ENCODE assay signal across 29 cellular contexts in genomic region chr10:129483427-129484010, GRCh38. TPM values are rescaled to one million over a fixed set of nuclear protein-coding genes. Genes with fewer than 3 reads are reported as not detected.
A peak's percentile ranks its signal among the peaks of the same experiment; 100 is the strongest.
DNase-seq lines count a peak whose midpoint lies in the region; ATAC-seq and TF ChIP-seq lines count a peak whose summit lies in the region.
"Had no signal": no experiment of that assay in that cellular context is flagged by ENCODE, and none has a peak within 500 bp of the region (broad histone marks: within the 10 kb centered on the region; RNA-seq: fewer than 3 reads in every experiment).

No MANE protein-coding gene starts in this region.

- no peaks in the 10 kb centered on the region for H3K27me3 ChIP-seq in adipocyte (replicated peaks; ENCODE audit: control insufficient read depth, insufficient read depth, low read length)
- no peaks in the 10 kb centered on the region for H3K27me3 ChIP-seq in left lung
- H3K27me3 ChIP-seq: colonic mucosa, heart right ventricle, stomach, thyroid gland, vagina had no signal

- no peaks in the 10 kb centered on the region for H3K4me1 ChIP-seq in adipocyte (ENCODE audit: control insufficient read depth, insufficient read depth, low read length)
- H3K4me1 ChIP-seq in left lung, result no peaks in the 10 kb centered on the region
- H3K4me1 ChIP-seq: colonic mucosa, HAP-1, parathyroid adenoma, stomach, vagina had no signal

- ATAC-seq in left lung, result no peak
- ATAC-seq: heart right ventricle had no signal

- in situ Hi-C loops in Caki2 (cut with HindIII; ENCODE audit: low pct_unique_long_range_greater_than_20kb, low sequenced_read_pairs), result no loop called here

- DNase-seq in Caki2 (ENCODE audit: low read depth), result peak; percentile 28
- peak; percentile 27 to 56 for DNase-seq in Kasumi-1 (lab: John Stamatoyannopoulos, UW)
- DNase-seq in adipocyte (ENCODE audit: low read depth), result no peak
- DNase-seq in fibroblast of mammary gland (ENCODE audit: low read depth), result peak; percentile 13
- DNase-seq in left lung, result no peak
- DNase-seq in stimulated activated CD4-positive, alpha-beta T cell treated with anti-CD3 and anti-CD28 coated beads, Interleukin-2, amount 100 ng/mL, for 48 hours, result no peak
- DNase-seq in activated CD4-positive, CD25-positive, alpha-beta regulatory T cell treated with anti-CD3 and anti-CD28 coated beads, Interleukin-2, amount 50 U/mL, for 72 hours, result no peak
- DNase-seq in foreskin melanocyte, result no peak
- DNase-seq: activated CD4-positive, alpha-beta T cell treated with anti-CD3 and anti-CD28 coated beads for 48 hours; activated CD8-positive, alpha-beta memory T cell treated with anti-CD3 and anti-CD28 coated beads for 24 hours; activated T-cell treated with anti-CD3 and anti-CD28 coated beads for 4 hours; colonic mucosa; DMS153; effector CD8-positive, alpha-beta T cell; heart right ventricle; kidney; NCI-H1105 treated with DMSO at 0.1 percent for 48 hours; NCI-H187 treated with DMSO at 0.1 percent for 48 hours; NCI-H524 treated with DMSO at 0.1 percent for 48 hours; NK-92 treated with Interleukin-12 subunit alpha and Interleukin-12 subunit beta, amount 100 ng/mL, for 24 hours; SHP77 treated with DMSO at 0.1 percent for 48 hours; stimulated activated CD4-positive, alpha-beta T cell treated with anti-CD3 and anti-CD28 coated beads, Interleukin-2, amount 100 ng/mL, for 24 hours; stomach; thyroid gland had no signal

- H3K36me3 ChIP-seq in adipocyte (ENCODE audit: control insufficient read depth, insufficient read depth, low read length, severe bottlenecking) (peaks cover 4% of the 10 kb centered on the region), left lung (no peaks in the 10 kb centered on the region)
- H3K36me3 ChIP-seq: colonic mucosa, HAP-1, heart right ventricle, stomach, thyroid gland, vagina had no signal

- no peak overlapping the region for H3K9ac ChIP-seq in adipocyte (ENCODE audit: low read length)
- H3K9ac ChIP-seq: parathyroid adenoma had no signal

- no peak overlapping the region for H3K27ac ChIP-seq in left lung
- H3K27ac ChIP-seq: colonic mucosa, heart right ventricle, parathyroid adenoma, stomach, thyroid gland, vagina, VCaP had no signal

- peaks cover 51% of the 10 kb centered on the region for H3K9me3 ChIP-seq in adipocyte (ENCODE audit: control insufficient read depth, low read length)
- peaks cover 0 to 56% of the 10 kb centered on the region in 2 donors for H3K9me3 ChIP-seq in left lung
- H3K9me3 ChIP-seq: colonic mucosa had no signal

- H3K4me3 ChIP-seq in adipocyte (ENCODE audit: low read length), result peak overlapping the region; percentile 1
- H3K4me3 ChIP-seq in fibroblast of mammary gland (ENCODE audit: control insufficient read depth, low read depth, low read length), result no peak overlapping the region
- H3K4me3 ChIP-seq in left lung, result no peak overlapping the region
- H3K4me3 ChIP-seq: colonic mucosa, HAP-1, heart right ventricle, stomach, thyroid gland, vagina had no signal

- TF ChIP-seq CTCF in fibroblast of mammary gland (conservative IDR thresholded peaks at IDR 0.05; ENCODE audit: control insufficient read depth, insufficient read depth, low read depth, low read length) (no peak), left lung (IDR thresholded peaks at IDR 0.05) (no peak)

- intact Hi-C loops in left lung (cut with DNase I), result no loop called here

RNA-seq across cellular contexts. Expression of gene MGMT, which starts 16.5 kb away (rescaled TPM):
- total RNA-seq in Caki2 (2014; rRNA removed; shearing (Covaris generic); ENCODE audit: low replicate concordance), result 101 and 122 TPM in 2 replicates
- 10 to 100 TPM; 14.3 to 18.0 TPM for total RNA-seq in left lung
- total RNA-seq: M059J had no signal

Comparison
In these comparisons a context has a peak if more than half of its experiments do, and no peak if none do; other contexts are left out.
1. DNase-seq: peak in Caki2 (single experiment), Kasumi-1 (2 of 2) and fibroblast of mammary gland (single experiment); none in adipocyte (single experiment), left lung (0 of 2), stimulated activated CD4-positive, alpha-beta T cell treated with anti-CD3 and anti-CD28 coated beads, Interleukin-2, amount 100 ng/mL, for 48 hours (0 of 2), activated CD4-positive, CD25-positive, alpha-beta regulatory T cell treated with anti-CD3 and anti-CD28 coated beads, Interleukin-2, amount 50 U/mL, for 72 hours (single experiment) and foreskin melanocyte (single experiment).